Comparison of ENCODE assay signal across 23 cellular contexts in the genomic region with DNA sequence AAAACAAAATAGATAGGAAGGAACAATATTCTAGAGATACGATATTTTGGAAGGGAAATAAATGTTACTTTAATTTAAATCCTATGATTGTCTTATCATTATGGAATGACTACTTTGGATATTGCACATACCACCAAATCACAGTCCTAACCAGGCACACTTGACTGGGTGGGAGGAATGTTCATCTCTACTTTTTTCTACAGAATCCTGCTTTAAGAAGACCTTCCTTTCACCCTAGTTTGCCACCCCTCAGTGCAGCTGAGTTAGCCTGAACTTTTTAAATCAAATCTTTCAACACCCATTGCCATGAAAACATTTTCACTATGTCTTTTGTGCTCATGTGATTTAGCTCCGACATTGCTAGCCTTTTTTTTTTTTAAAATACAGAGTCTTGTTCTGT. TPM values are rescaled to one million over a fixed set of nuclear protein-coding genes. Genes with fewer than 3 reads are reported as not detected.
DNase-seq lines count a peak whose midpoint lies in the region; ATAC-seq and TF ChIP-seq lines count a peak whose summit lies in the region.
"Had no signal": no experiment of that assay in that cellular context is flagged by ENCODE, and none has a peak within 500 bp of the region (broad histone marks: within the 10 kb centered on the region; RNA-seq: fewer than 3 reads in every experiment).

No MANE protein-coding gene starts in this region.

- DNase-seq in Caki2 (ENCODE audit: low read depth) (peak; percentile 72), choroid plexus epithelial cell (ENCODE audit: low read depth) (peak; percentile 7), kidney glomerular epithelial cell (lab: John Stamatoyannopoulos, UW) (peak; percentile 86), retinal pigment epithelial cell (ENCODE audit: low read depth) (peak; percentile 47), NCI-H2227 (lab: John Stamatoyannopoulos, UW; ENCODE audit: unreplicated experiment) (no peak)
- DNase-seq: AML-193; Caco-2; CD8-positive, alpha-beta T cell; DMS79 treated with DMSO at 0.1 percent for 48 hours; GF-D8; Karpas-422; NCI-H1105; NCI-H1436 treated with DMSO at 0.1 percent for 48 hours; NCI-H187 treated with DMSO at 0.1 percent for 48 hours; NCI-H524; NCI-H748 treated with DMSO at 0.1 percent for 48 hours had no signal

- ATAC-seq in HG02970 (IDR thresholded peaks at IDR 0.05; ENCODE audit: low FRiP score, unreplicated experiment) (no peak), GM18861 (IDR thresholded peaks at IDR 0.05; ENCODE audit: unreplicated experiment) (no peak)
- ATAC-seq: CD8-positive, alpha-beta T cell; HCT116; SK-N-SH treated with all-trans-retinoic acid at 6 μM for 48 hours had no signal

- in situ Hi-C loops in Caki2 (cut with HindIII; ENCODE audit: low pct_unique_long_range_greater_than_20kb, low sequenced_read_pairs): no loop called here

- no peak for TF ChIP-seq CTCF in choroid plexus epithelial cell (conservative IDR thresholded peaks at IDR 0.05; ENCODE audit: low read depth, low read length)
- TF ChIP-seq CTCF in retinal pigment epithelial cell (conservative IDR thresholded peaks at IDR 0.05; ENCODE audit: low read depth, low read length): no peak

- H3K4me3 ChIP-seq in choroid plexus epithelial cell (ENCODE audit: low read depth, low read length) (no peak overlapping the region), retinal pigment epithelial cell (ENCODE audit: low read length) (no peak overlapping the region)
- H3K4me3 ChIP-seq: BLaER1 treated with 17β-estradiol and CSF1 and Interleukin-3, amounts not matched to agents 10 nM and 100 nM had no signal

RNA-seq across cellular contexts. Expression of a gene that starts 38.1 kb away (rescaled TPM):
- 5.7 and 17.8 TPM in 2 replicates for total RNA-seq in Caki2 (2014; rRNA removed; shearing (Covaris generic); ENCODE audit: low replicate concordance)
- total RNA-seq: CD8-positive, alpha-beta T cell; H4; HT-29 had no signal
